In the genomic region with DNA sequence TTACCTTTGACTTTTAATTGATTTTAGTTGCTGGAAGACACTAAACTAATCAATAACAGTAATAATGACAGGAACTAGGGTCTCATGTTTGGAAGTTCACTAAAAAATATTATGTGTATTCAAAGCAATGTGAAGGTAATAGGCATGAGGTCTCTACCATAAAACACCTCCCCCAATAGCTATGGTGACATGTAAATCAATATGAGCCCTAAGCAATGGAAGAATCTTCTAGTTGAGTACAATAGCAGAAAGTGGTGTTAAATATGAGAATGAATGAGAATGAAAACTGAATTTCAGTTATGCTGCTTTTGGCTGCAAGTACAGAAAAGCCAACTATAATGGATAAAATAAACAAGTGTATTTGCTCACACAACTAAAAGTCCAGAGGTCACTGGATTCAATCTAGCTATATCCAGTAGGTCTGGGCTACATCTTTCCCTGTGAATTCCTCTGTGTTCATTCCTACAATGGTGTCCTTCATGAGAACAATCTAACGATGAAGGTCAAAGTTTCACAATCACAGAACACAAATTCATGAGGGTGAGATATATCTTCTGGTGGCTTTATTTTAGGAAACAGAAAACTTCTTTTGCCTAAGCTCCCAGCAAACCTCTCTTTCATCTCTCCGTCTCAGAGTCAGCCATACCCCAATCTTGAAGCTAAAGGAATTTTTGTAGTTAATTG, we compare ENCODE assay signal across 1 cellular context.
TF ChIP-seq lines count a peak whose summit lies in the region.

No MANE protein-coding gene starts in this region.

TF ChIP-seq in HepG2, 621 proteins besides CTCF, POLR2A, EP300 and RAD21 (continued from another document and continues in another):
- TF ChIP-seq, protein P1, sequence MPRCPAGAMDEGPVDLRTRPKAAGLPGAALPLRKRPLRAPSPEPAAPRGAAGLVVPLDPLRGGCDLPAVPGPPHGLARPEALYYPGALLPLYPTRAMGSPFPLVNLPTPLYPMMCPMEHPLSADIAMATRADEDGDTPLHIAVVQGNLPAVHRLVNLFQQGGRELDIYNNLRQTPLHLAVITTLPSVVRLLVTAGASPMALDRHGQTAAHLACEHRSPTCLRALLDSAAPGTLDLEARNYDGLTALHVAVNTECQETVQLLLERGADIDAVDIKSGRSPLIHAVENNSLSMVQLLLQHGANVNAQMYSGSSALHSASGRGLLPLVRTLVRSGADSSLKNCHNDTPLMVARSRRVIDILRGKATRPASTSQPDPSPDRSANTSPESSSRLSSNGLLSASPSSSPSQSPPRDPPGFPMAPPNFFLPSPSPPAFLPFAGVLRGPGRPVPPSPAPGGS (CRISPR knock-in tag; IDR thresholded peaks at IDR 0.05): no peak
- TF ChIP-seq ZNF10 (CRISPR knock-in tag; IDR thresholded peaks at IDR 0.05; ENCODE audit: borderline replicate concordance, low read depth): no peak
- TF ChIP-seq RARG (CRISPR knock-in tag; IDR thresholded peaks at IDR 0.05; ENCODE audit: low read depth): no peak
- TF ChIP-seq, protein P2, sequence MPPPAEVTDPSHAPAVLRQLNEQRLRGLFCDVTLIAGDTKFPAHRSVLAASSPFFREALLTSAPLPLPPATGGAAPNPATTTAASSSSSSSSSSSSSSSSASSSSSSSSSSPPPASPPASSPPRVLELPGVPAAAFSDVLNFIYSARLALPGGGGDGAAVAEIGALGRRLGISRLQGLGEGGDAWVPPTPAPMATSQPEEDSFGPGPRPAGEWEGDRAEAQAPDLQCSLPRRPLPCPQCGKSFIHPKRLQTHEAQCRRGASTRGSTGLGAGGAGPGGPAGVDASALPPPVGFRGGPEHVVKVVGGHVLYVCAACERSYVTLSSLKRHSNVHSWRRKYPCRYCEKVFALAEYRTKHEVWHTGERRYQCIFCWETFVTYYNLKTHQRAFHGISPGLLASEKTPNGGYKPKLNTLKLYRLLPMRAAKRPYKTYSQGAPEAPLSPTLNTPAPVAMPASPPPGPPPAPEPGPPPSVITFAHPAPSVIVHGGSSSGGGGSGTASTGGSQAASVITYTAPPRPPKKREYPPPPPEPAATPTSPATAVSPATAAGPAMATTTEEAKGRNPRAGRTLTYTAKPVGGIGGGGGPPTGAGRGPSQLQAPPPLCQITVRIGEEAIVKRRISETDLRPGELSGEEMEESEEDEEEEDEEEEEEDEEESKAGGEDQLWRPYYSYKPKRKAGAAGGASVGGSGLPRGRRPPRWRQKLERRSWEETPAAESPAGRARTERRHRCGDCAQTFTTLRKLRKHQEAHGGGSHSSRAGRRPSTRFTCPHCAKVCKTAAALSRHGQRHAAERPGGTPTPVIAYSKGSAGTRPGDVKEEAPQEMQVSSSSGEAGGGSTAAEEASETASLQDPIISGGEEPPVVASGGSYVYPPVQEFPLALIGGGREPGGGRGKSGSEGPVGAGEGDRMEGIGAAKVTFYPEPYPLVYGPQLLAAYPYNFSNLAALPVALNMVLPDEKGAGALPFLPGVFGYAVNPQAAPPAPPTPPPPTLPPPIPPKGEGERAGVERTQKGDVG (CRISPR knock-in tag; IDR thresholded peaks at IDR 0.05; ENCODE audit: borderline replicate concordance): no peak
- no peak for TF ChIP-seq ZFX (CRISPR knock-in tag; IDR thresholded peaks at IDR 0.05; ENCODE audit: low read depth)
- TF ChIP-seq, protein P3, sequence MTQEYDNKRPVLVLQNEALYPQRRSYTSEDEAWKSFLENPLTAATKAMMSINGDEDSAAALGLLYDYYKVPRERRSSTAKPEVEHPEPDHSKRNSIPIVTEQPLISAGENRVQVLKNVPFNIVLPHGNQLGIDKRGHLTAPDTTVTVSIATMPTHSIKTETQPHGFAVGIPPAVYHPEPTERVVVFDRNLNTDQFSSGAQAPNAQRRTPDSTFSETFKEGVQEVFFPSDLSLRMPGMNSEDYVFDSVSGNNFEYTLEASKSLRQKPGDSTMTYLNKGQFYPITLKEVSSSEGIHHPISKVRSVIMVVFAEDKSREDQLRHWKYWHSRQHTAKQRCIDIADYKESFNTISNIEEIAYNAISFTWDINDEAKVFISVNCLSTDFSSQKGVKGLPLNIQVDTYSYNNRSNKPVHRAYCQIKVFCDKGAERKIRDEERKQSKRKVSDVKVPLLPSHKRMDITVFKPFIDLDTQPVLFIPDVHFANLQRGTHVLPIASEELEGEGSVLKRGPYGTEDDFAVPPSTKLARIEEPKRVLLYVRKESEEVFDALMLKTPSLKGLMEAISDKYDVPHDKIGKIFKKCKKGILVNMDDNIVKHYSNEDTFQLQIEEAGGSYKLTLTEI (CRISPR knock-in tag; conservative IDR thresholded peaks at IDR 0.05): no peak
- no peak for TF ChIP-seq ZNF772 (CRISPR knock-in tag; IDR thresholded peaks at IDR 0.05)
- no peak for TF ChIP-seq GLI4 (CRISPR knock-in tag; IDR thresholded peaks at IDR 0.05; ENCODE audit: borderline replicate concordance)
- TF ChIP-seq HOXA9 (CRISPR knock-in tag; IDR thresholded peaks at IDR 0.05; ENCODE audit: borderline replicate concordance): no peak
- 0 out of 2 replicates have a peak, but pooled peaks have one; percentile 60 for TF ChIP-seq BRD4 (CRISPR knock-in tag; IDR thresholded peaks at IDR 0.05)
- TF ChIP-seq, protein P4, sequence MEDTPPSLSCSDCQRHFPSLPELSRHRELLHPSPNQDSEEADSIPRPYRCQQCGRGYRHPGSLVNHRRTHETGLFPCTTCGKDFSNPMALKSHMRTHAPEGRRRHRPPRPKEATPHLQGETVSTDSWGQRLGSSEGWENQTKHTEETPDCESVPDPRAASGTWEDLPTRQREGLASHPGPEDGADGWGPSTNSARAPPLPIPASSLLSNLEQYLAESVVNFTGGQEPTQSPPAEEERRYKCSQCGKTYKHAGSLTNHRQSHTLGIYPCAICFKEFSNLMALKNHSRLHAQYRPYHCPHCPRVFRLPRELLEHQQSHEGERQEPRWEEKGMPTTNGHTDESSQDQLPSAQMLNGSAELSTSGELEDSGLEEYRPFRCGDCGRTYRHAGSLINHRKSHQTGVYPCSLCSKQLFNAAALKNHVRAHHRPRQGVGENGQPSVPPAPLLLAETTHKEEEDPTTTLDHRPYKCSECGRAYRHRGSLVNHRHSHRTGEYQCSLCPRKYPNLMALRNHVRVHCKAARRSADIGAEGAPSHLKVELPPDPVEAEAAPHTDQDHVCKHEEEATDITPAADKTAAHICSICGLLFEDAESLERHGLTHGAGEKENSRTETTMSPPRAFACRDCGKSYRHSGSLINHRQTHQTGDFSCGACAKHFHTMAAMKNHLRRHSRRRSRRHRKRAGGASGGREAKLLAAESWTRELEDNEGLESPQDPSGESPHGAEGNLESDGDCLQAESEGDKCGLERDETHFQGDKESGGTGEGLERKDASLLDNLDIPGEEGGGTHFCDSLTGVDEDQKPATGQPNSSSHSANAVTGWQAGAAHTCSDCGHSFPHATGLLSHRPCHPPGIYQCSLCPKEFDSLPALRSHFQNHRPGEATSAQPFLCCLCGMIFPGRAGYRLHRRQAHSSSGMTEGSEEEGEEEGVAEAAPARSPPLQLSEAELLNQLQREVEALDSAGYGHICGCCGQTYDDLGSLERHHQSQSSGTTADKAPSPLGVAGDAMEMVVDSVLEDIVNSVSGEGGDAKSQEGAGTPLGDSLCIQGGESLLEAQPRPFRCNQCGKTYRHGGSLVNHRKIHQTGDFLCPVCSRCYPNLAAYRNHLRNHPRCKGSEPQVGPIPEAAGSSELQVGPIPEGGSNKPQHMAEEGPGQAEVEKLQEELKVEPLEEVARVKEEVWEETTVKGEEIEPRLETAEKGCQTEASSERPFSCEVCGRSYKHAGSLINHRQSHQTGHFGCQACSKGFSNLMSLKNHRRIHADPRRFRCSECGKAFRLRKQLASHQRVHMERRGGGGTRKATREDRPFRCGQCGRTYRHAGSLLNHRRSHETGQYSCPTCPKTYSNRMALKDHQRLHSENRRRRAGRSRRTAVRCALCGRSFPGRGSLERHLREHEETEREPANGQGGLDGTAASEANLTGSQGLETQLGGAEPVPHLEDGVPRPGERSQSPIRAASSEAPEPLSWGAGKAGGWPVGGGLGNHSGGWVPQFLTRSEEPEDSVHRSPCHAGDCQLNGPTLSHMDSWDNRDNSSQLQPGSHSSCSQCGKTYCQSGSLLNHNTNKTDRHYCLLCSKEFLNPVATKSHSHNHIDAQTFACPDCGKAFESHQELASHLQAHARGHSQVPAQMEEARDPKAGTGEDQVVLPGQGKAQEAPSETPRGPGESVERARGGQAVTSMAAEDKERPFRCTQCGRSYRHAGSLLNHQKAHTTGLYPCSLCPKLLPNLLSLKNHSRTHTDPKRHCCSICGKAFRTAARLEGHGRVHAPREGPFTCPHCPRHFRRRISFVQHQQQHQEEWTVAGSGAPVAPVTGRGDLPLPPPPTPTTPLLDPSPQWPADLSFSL (CRISPR knock-in tag; IDR thresholded peaks at IDR 0.05): 0 out of 2 replicates have a peak, but pooled peaks have one; percentile 28
- TF ChIP-seq, protein P5, sequence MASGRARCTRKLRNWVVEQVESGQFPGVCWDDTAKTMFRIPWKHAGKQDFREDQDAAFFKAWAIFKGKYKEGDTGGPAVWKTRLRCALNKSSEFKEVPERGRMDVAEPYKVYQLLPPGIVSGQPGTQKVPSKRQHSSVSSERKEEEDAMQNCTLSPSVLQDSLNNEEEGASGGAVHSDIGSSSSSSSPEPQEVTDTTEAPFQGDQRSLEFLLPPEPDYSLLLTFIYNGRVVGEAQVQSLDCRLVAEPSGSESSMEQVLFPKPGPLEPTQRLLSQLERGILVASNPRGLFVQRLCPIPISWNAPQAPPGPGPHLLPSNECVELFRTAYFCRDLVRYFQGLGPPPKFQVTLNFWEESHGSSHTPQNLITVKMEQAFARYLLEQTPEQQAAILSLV (CRISPR knock-in tag; IDR thresholded peaks at IDR 0.05; ENCODE audit: borderline replicate concordance): no peak
- TF ChIP-seq SMYD3 (CRISPR knock-in tag; IDR thresholded peaks at IDR 0.05): no peak
- TF ChIP-seq, protein P6, sequence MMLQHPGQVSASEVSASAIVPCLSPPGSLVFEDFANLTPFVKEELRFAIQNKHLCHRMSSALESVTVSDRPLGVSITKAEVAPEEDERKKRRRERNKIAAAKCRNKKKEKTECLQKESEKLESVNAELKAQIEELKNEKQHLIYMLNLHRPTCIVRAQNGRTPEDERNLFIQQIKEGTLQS (CRISPR knock-in tag; IDR thresholded peaks at IDR 0.05): no peak
- TF ChIP-seq ZMYM3 (CRISPR knock-in tag; IDR thresholded peaks at IDR 0.05): no peak
- TF ChIP-seq, protein P7, sequence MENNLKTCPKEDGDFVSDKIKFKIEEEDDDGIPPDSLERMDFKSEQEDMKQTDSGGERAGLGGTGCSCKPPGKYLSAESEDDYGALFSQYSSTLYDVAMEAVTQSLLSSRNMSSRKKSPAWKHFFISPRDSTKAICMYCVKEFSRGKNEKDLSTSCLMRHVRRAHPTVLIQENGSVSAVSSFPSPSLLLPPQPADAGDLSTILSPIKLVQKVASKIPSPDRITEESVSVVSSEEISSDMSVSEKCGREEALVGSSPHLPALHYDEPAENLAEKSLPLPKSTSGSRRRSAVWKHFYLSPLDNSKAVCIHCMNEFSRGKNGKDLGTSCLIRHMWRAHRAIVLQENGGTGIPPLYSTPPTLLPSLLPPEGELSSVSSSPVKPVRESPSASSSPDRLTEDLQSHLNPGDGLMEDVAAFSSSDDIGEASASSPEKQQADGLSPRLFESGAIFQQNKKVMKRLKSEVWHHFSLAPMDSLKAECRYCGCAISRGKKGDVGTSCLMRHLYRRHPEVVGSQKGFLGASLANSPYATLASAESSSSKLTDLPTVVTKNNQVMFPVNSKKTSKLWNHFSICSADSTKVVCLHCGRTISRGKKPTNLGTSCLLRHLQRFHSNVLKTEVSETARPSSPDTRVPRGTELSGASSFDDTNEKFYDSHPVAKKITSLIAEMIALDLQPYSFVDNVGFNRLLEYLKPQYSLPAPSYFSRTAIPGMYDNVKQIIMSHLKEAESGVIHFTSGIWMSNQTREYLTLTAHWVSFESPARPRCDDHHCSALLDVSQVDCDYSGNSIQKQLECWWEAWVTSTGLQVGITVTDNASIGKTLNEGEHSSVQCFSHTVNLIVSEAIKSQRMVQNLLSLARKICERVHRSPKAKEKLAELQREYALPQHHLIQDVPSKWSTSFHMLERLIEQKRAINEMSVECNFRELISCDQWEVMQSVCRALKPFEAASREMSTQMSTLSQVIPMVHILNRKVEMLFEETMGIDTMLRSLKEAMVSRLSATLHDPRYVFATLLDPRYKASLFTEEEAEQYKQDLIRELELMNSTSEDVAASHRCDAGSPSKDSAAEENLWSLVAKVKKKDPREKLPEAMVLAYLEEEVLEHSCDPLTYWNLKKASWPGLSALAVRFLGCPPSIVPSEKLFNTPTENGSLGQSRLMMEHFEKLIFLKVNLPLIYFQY (CRISPR knock-in tag; IDR thresholded peaks at IDR 0.05; ENCODE audit: borderline replicate concordance): no peak
- TF ChIP-seq, protein P8, sequence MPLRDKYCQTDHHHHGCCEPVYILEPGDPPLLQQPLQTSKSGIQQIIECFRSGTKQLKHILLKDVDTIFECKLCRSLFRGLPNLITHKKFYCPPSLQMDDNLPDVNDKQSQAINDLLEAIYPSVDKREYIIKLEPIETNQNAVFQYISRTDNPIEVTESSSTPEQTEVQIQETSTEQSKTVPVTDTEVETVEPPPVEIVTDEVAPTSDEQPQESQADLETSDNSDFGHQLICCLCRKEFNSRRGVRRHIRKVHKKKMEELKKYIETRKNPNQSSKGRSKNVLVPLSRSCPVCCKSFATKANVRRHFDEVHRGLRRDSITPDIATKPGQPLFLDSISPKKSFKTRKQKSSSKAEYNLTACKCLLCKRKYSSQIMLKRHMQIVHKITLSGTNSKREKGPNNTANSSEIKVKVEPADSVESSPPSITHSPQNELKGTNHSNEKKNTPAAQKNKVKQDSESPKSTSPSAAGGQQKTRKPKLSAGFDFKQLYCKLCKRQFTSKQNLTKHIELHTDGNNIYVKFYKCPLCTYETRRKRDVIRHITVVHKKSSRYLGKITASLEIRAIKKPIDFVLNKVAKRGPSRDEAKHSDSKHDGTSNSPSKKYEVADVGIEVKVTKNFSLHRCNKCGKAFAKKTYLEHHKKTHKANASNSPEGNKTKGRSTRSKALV (CRISPR knock-in tag; IDR thresholded peaks at IDR 0.05): no peak
- TF ChIP-seq ZNF558 (CRISPR knock-in tag; IDR thresholded peaks at IDR 0.05; ENCODE audit: borderline replicate concordance): no peak
- no peak for TF ChIP-seq ZNF737 (CRISPR knock-in tag; IDR thresholded peaks at IDR 0.05; ENCODE audit: borderline replicate concordance)
- TF ChIP-seq RARA (CRISPR knock-in tag; IDR thresholded peaks at IDR 0.05): peak; percentile 46
- TF ChIP-seq, protein P9, sequence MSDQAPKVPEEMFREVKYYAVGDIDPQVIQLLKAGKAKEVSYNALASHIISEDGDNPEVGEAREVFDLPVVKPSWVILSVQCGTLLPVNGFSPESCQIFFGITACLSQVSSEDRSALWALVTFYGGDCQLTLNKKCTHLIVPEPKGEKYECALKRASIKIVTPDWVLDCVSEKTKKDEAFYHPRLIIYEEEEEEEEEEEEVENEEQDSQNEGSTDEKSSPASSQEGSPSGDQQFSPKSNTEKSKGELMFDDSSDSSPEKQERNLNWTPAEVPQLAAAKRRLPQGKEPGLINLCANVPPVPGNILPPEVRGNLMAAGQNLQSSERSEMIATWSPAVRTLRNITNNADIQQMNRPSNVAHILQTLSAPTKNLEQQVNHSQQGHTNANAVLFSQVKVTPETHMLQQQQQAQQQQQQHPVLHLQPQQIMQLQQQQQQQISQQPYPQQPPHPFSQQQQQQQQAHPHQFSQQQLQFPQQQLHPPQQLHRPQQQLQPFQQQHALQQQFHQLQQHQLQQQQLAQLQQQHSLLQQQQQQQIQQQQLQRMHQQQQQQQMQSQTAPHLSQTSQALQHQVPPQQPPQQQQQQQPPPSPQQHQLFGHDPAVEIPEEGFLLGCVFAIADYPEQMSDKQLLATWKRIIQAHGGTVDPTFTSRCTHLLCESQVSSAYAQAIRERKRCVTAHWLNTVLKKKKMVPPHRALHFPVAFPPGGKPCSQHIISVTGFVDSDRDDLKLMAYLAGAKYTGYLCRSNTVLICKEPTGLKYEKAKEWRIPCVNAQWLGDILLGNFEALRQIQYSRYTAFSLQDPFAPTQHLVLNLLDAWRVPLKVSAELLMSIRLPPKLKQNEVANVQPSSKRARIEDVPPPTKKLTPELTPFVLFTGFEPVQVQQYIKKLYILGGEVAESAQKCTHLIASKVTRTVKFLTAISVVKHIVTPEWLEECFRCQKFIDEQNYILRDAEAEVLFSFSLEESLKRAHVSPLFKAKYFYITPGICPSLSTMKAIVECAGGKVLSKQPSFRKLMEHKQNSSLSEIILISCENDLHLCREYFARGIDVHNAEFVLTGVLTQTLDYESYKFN (CRISPR knock-in tag; conservative IDR thresholded peaks at IDR 0.05): peak; percentile 95
- peak; percentile 50; the same call in 1 of the 2 replicates for TF ChIP-seq ZBTB20 (CRISPR knock-in tag; IDR thresholded peaks at IDR 0.05; ENCODE audit: borderline replicate concordance, low read depth)
- no peak for TF ChIP-seq SMAD1 (CRISPR knock-in tag; IDR thresholded peaks at IDR 0.05; ENCODE audit: borderline replicate concordance, low read depth)
